Comparison of ENCODE assay signal across 20 cellular contexts in the genomic region with DNA sequence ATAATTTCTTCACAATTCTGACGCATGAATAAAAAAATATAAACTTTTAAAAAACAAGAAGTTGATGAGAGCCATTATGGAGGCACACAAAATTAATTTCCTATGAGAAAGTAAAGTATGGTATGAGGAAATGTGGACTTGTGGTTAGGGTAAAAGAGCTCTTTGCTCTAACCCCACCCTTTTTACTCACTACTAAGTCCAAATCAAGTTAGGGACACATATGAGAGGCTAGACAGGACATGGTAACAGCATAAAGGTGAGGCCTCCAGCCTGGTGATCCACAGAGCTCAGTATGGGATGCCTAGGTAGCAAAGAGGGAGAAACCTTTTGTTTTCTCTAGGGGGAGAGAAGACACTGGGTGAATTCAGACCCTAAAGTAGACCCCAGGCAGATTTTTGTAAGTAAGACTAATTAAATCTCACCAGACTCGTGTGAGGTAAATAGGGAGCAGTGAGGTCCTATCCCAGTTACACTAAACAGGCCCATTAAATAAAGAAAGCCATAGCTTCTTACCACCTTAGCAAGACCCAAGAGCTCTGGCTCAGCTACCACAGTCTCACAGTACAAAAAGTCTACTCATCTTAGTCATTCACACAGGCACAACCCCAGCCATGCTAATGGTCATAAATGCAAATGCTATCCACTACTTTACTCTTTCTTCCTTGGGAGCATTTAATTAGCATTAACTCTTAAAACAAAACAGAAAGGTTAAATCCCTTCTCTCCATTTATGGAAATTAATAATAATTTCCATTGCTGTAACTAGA. TPM values are rescaled to one million over a fixed set of nuclear protein-coding genes. Genes with fewer than 3 reads are reported as not detected.
A peak's percentile ranks its signal among the peaks of the same experiment; 100 is the strongest.
DNase-seq lines count a peak whose midpoint lies in the region; ATAC-seq, FAIRE-seq and TF ChIP-seq lines count a peak whose summit lies in the region.
"Had no signal": no experiment of that assay in that cellular context is flagged by ENCODE, and none has a peak within 500 bp of the region (broad histone marks: within the 10 kb centered on the region; RNA-seq: fewer than 3 reads in every experiment).

No MANE protein-coding gene starts in this region.

- DNase-seq in Calu3 (no peak), lower lobe of right lung (no peak), frontal cortex (ENCODE audit: low spot score in 2 of 2) (no peak), DMS53 (lab: John Stamatoyannopoulos, UW) (no peak), posterior vena cava (ENCODE audit: low spot score) (no peak), inferior parietal cortex (ENCODE audit: extremely low spot score) (no peak)
- DNase-seq: adrenal gland; cerebellar nuclear complex; heart left ventricle; left cardiac atrium; NCI-H187; NCI-H524 treated with DMSO at 0.1 percent for 48 hours; retina; RPMI8226; stimulated activated CD4-positive, alpha-beta T cell treated with anti-CD3 and anti-CD28 coated beads, Interleukin-2, amount 100 ng/mL, for 48 hours; uterus had no signal

- no peaks in the 10 kb centered on the region for H3K27me3 Mint-ChIP-seq in Calu3 (ENCODE audit: unreplicated experiment)

- TF ChIP-seq CTCF in Calu3 (IDR thresholded peaks at IDR 0.05; ENCODE audit: unreplicated experiment) (no peak), VCaP (conservative IDR thresholded peaks at IDR 0.05) (no peak), lower lobe of right lung (IDR thresholded peaks at IDR 0.05) (no peak)

- no peak overlapping the region for H3K4me3 ChIP-seq in lower lobe of right lung
- H3K4me3 ChIP-seq: adrenal gland, BLaER1, heart left ventricle, uterus had no signal

- peaks cover 4% of the 10 kb centered on the region for H3K9me3 Mint-ChIP-seq in Calu3 (ENCODE audit: low read depth, unreplicated experiment)

- H3K36me3 ChIP-seq in lower lobe of right lung = no peaks in the 10 kb centered on the region
- H3K36me3 ChIP-seq: adrenal gland, BLaER1, heart left ventricle, uterus had no signal

- no peak overlapping the region for H3K4me3 Mint-ChIP-seq in Calu3 (ENCODE audit: low read depth, unreplicated experiment)

- H3K27me3 ChIP-seq in lower lobe of right lung (ENCODE audit: low read depth) = no peaks in the 10 kb centered on the region
- H3K27me3 ChIP-seq: adrenal gland, BLaER1, heart left ventricle, uterus had no signal

- peaks cover 33% of the 10 kb centered on the region for H3K4me1 Mint-ChIP-seq in Calu3 (ENCODE audit: low read depth, unreplicated experiment)

- no peaks in the 10 kb centered on the region for H3K36me3 Mint-ChIP-seq in Calu3 (ENCODE audit: insufficient read depth, unreplicated experiment)

- peak overlapping the region; percentile 82 for H3K27ac ChIP-seq in VCaP
- H3K27ac ChIP-seq in lower lobe of right lung = peak overlapping the region; percentile 1
- H3K27ac ChIP-seq: adrenal gland, BLaER1, heart left ventricle, KMS-11, uterus had no signal

- BruUV-seq in Calu3 (replicated peaks; lab: Mats Ljungman, UMichigan) = no TSS peak

- H3K9me3 ChIP-seq in lower lobe of right lung = peaks cover 7% of the 10 kb centered on the region
- H3K9me3 ChIP-seq: adrenal gland had no signal

- ATAC-seq in GM19351 (IDR thresholded peaks at IDR 0.05; ENCODE audit: unreplicated experiment) = peak; percentile 57
- peak; percentile 80 to 88 for ATAC-seq in lower lobe of right lung
- ATAC-seq: heart left ventricle, left cardiac atrium had no signal

- intact Hi-C loops in Calu3 (cut with micrococcal nuclease; ENCODE audit: unreplicated experiment) (no loop called here), lower lobe of right lung (cut with DNase I) (no loop called here), posterior vena cava (cut with DNase I) (no loop called here)

- H3K27ac Mint-ChIP-seq in Calu3 (ENCODE audit: unreplicated experiment) = peak overlapping the region; percentile 34

- CTCF ChIA-PET in Calu3 (lab: Charles Lee) = interaction anchor here (0.6 to 0.7 kb wide), 4 partner anchors 11 to 404 kb away, joined by 3 to 5 read pairs (median 3); no protein-coding TSS in a partner anchor

- H3K4me1 ChIP-seq in lower lobe of right lung = peaks cover 8% of the 10 kb centered on the region
- H3K4me1 ChIP-seq: adrenal gland, BLaER1, heart left ventricle, uterus had no signal

- FAIRE-seq in frontal cortex (lab: Jason Lieb, UNC) = no peak

RNA-seq across cellular contexts. Expression of a gene that starts 42.6 kb away (rescaled TPM):
- total RNA-seq in Calu3 (2022) = 22.9 and 23.1 TPM in 2 replicates
- 18.0 TPM for total RNA-seq in lower lobe of right lung
- 125 TPM for total RNA-seq in frontal cortex
- 1 to 10 TPM; 6.5 to 7.6 TPM for total RNA-seq in posterior vena cava
